ENCODE assay signal across 13 cellular contexts in genomic region chr20:10492065-10492464, GRCh38. TPM values are rescaled to one million over a fixed set of nuclear protein-coding genes. Genes with fewer than 3 reads are reported as not detected.
DNase-seq lines count a peak whose midpoint lies in the region; ATAC-seq and TF ChIP-seq lines count a peak whose summit lies in the region.
"Had no signal": no experiment of that assay in that cellular context is flagged by ENCODE, and none has a peak within 500 bp of the region (broad histone marks: within the 10 kb centered on the region; RNA-seq: fewer than 3 reads in every experiment).

No MANE protein-coding gene starts in this region.

- no peaks in the 10 kb centered on the region for H3K36me3 ChIP-seq in SK-N-SH (replicated peaks in 1 of 2; ENCODE audit: control insufficient read depth in 1 of 2, insufficient read depth in 2 of 2, low read length in 1 of 2)
- H3K36me3 ChIP-seq: SJSA1, stomach had no signal

- no peak for TF ChIP-seq RAD21 in SK-N-SH (IDR thresholded peaks at IDR 0.05; ENCODE audit: low read length)

- H3K9ac ChIP-seq in SK-N-SH, result no peak overlapping the region
- H3K9ac ChIP-seq: parathyroid adenoma had no signal

- POLR2A ChIA-PET in SK-N-SH (lab: Yijun Ruan, JAX), result no interaction called here

- no peaks in the 10 kb centered on the region; the same call in 1 of the 2 replicates for H3K79me2 ChIP-seq in SK-N-SH (ENCODE audit: insufficient read depth)
- H3K79me2 ChIP-seq: parathyroid adenoma had no signal

- WGBS in SK-N-SH (ENCODE audit: low lambda C conversion rate), result 72% methylated on average over 2 of the region's 2 CpGs

- DNase-seq in SK-N-SH (no peak), RPMI7951 (ENCODE audit: low read depth) (peak; percentile 55), fibroblast of gingiva (ENCODE audit: low read depth) (peak; percentile 31), renal cortical epithelial cell (ENCODE audit: low read depth) (peak; percentile 40), amygdala (lab: John Stamatoyannopoulos, UW) (no peak), left colon (no peak)
- DNase-seq in stimulated activated CD8-positive, alpha-beta memory T cell treated with anti-CD3 and anti-CD28 coated beads, Interleukin-4, amount 100 ng/mL, for 48 hours, result no peak
- DNase-seq: activated effector memory CD4-positive, alpha-beta T cell treated with anti-CD3 and anti-CD28 coated beads, Interleukin-2, amount 50 U/mL, for 16 hours; stomach had no signal

- H3K4me3 ChIP-seq in SK-N-SH (ENCODE audit: low read depth in 2 of 2, low read length in 1 of 2), result no peak overlapping the region
- H3K4me3 ChIP-seq: GM23338, SJSA1, stomach had no signal

- CTCF ChIA-PET in SK-N-SH (lab: Yijun Ruan, JAX), result no interaction called here

- no peaks in the 10 kb centered on the region for H3K9me2 ChIP-seq in SK-N-SH

- no peak overlapping the region for H2AFZ ChIP-seq in SK-N-SH (ENCODE audit: low read depth)
- H2AFZ ChIP-seq: GM23338, parathyroid adenoma had no signal

- H3K4me2 ChIP-seq in SK-N-SH, result no peak overlapping the region

- no peaks in the 10 kb centered on the region for H3K27me3 ChIP-seq in SK-N-SH (ENCODE audit: insufficient read depth)
- H3K27me3 ChIP-seq: SJSA1, stomach had no signal

- no peaks in the 10 kb centered on the region; a peak in 3 of 4 replicates for H3K4me1 ChIP-seq in SK-N-SH (ENCODE audit: control insufficient read depth in 1 of 2, insufficient read depth in 2 of 2, low read depth in 1 of 2, low read length in 1 of 2)
- H3K4me1 ChIP-seq: parathyroid adenoma, SJSA1 had no signal

- no peak for TF ChIP-seq EP300 in SK-N-SH (IDR thresholded peaks at IDR 0.05; ENCODE audit: borderline replicate concordance in 1 of 2, low read depth in 1 of 2, low read length in 1 of 2)

- TF ChIP-seq CTCF in SK-N-SH (IDR thresholded peaks at IDR 0.05), result no peak

- H3K9me3 ChIP-seq in SK-N-SH, result no peaks in the 10 kb centered on the region
- H3K9me3 ChIP-seq: SJSA1, stomach had no signal

- ATAC-seq in SK-N-SH treated with all-trans-retinoic acid at 6 μM for 48 hours (peak; percentile 41; the same call in 2 of the 3 replicates), left colon (no peak)
- ATAC-seq: GM23338 had no signal

- H3K27ac ChIP-seq in SK-N-SH (ENCODE audit: low read depth in 2 of 2, low read length in 1 of 2), result no peak overlapping the region
- H3K27ac ChIP-seq: parathyroid adenoma, SJSA1, stomach had no signal

- intact Hi-C loops in left colon (cut with DNase I, micrococcal nuclease), result no loop called here

- no peaks in the 10 kb centered on the region for H4K20me1 ChIP-seq in SK-N-SH (ENCODE audit: insufficient read depth)

- H3F3A ChIP-seq in SK-N-SH (replicated peaks; ENCODE audit: insufficient read depth), result no peaks in the 10 kb centered on the region

TF ChIP-seq in SK-N-SH treated with all-trans-retinoic acid at 6 μM for 48 hours, 23 proteins besides CTCF, POLR2A, EP300 and RAD21:
- TF ChIP-seq SNAI2 (CRISPR knock-in tag; IDR thresholded peaks at IDR 0.05), result no peak
- TF ChIP-seq ZFP3 (CRISPR knock-in tag; IDR thresholded peaks at IDR 0.05), result no peak
- TF ChIP-seq CREB5 (CRISPR knock-in tag; IDR thresholded peaks at IDR 0.05; ENCODE audit: low read depth), result no peak
- no peak for TF ChIP-seq OSR1 (CRISPR knock-in tag; IDR thresholded peaks at IDR 0.05)
- TF ChIP-seq TOX (CRISPR knock-in tag; IDR thresholded peaks at IDR 0.05; ENCODE audit: borderline replicate concordance), result no peak
- TF ChIP-seq ZFP30 (CRISPR knock-in tag; IDR thresholded peaks at IDR 0.05), result no peak
TF ChIP-seq in SK-N-SH treated with all-trans-retinoic acid at 6 μM for 48 hours: peak in this region for 0.

TF ChIP-seq in SK-N-SH, 30 proteins besides CTCF, POLR2A, EP300 and RAD21:
- TF ChIP-seq, protein P1, sequence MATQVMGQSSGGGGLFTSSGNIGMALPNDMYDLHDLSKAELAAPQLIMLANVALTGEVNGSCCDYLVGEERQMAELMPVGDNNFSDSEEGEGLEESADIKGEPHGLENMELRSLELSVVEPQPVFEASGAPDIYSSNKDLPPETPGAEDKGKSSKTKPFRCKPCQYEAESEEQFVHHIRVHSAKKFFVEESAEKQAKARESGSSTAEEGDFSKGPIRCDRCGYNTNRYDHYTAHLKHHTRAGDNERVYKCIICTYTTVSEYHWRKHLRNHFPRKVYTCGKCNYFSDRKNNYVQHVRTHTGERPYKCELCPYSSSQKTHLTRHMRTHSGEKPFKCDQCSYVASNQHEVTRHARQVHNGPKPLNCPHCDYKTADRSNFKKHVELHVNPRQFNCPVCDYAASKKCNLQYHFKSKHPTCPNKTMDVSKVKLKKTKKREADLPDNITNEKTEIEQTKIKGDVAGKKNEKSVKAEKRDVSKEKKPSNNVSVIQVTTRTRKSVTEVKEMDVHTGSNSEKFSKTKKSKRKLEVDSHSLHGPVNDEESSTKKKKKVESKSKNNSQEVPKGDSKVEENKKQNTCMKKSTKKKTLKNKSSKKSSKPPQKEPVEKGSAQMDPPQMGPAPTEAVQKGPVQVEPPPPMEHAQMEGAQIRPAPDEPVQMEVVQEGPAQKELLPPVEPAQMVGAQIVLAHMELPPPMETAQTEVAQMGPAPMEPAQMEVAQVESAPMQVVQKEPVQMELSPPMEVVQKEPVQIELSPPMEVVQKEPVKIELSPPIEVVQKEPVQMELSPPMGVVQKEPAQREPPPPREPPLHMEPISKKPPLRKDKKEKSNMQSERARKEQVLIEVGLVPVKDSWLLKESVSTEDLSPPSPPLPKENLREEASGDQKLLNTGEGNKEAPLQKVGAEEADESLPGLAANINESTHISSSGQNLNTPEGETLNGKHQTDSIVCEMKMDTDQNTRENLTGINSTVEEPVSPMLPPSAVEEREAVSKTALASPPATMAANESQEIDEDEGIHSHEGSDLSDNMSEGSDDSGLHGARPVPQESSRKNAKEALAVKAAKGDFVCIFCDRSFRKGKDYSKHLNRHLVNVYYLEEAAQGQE (IDR thresholded peaks at IDR 0.05; ENCODE audit: low read depth, low read length), result no peak
- TF ChIP-seq MEF2A (IDR thresholded peaks at IDR 0.05; ENCODE audit: borderline replicate concordance, low read depth), result no peak
- no peak for TF ChIP-seq ELF1 (IDR thresholded peaks at IDR 0.05)
- TF ChIP-seq YY1 (IDR thresholded peaks at IDR 0.05; ENCODE audit: low read depth), result no peak
- no peak for TF ChIP-seq MXI1 (IDR thresholded peaks at IDR 0.05; ENCODE audit: low read depth, low read length)
- TF ChIP-seq TAF1 (IDR thresholded peaks at IDR 0.05; ENCODE audit: borderline replicate concordance, low read depth, low read length), result no peak
- no peak for TF ChIP-seq RXRA (IDR thresholded peaks at IDR 0.05; ENCODE audit: borderline replicate concordance, low read depth)
- TF ChIP-seq, protein P2, sequence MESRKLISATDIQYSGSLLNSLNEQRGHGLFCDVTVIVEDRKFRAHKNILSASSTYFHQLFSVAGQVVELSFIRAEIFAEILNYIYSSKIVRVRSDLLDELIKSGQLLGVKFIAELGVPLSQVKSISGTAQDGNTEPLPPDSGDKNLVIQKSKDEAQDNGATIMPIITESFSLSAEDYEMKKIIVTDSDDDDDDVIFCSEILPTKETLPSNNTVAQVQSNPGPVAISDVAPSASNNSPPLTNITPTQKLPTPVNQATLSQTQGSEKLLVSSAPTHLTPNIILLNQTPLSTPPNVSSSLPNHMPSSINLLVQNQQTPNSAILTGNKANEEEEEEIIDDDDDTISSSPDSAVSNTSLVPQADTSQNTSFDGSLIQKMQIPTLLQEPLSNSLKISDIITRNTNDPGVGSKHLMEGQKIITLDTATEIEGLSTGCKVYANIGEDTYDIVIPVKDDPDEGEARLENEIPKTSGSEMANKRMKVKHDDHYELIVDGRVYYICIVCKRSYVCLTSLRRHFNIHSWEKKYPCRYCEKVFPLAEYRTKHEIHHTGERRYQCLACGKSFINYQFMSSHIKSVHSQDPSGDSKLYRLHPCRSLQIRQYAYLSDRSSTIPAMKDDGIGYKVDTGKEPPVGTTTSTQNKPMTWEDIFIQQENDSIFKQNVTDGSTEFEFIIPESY (IDR thresholded peaks at IDR 0.05; ENCODE audit: borderline replicate concordance, low read depth), result no peak

RNA-seq across cellular contexts. Expression of gene SLX4IP, which starts 57.0 kb away (rescaled TPM):
- polyA plus RNA-seq in SK-N-SH (2012; rRNA removed), result 1.3 and 1.6 TPM in 2 replicates
- polyA plus RNA-seq in SK-N-SH (2012; cell fraction: cytosol; rRNA removed), result 0.85 and 0.97 TPM in 2 replicates
- polyA plus RNA-seq in SK-N-SH (2012; cell fraction: nucleus; rRNA removed), result 4.2 and 5.6 TPM in 2 replicates
- total RNA-seq in RPMI7951 (2014; rRNA removed; shearing (Covaris generic)), result 3.7 and 4.7 TPM in 2 replicates
- 2.8 and 7.1 TPM in 2 replicates for total RNA-seq in renal cortical epithelial cell
- total RNA-seq in left colon, result 1 to 10 TPM; 6.4 to 7.7 TPM

RNA-seq across cellular contexts. Expression of gene MKKS, which starts 58.0 kb away (rescaled TPM):
- 10.1 and 13.3 TPM in 2 replicates for polyA plus RNA-seq in SK-N-SH (2012; rRNA removed)
- polyA plus RNA-seq in SK-N-SH (2012; cell fraction: cytosol; rRNA removed), result 13.4 and 16.0 TPM in 2 replicates
- 4.6 and 8.3 TPM in 2 replicates for polyA plus RNA-seq in SK-N-SH (2012; cell fraction: nucleus; rRNA removed)
- 22.2 and 29.7 TPM in 2 replicates for total RNA-seq in RPMI7951 (2014; rRNA removed; shearing (Covaris generic))
- total RNA-seq in renal cortical epithelial cell (7.6 and 25.4 TPM in 2 replicates), left colon (10 to 100 TPM; 26.4 to 26.7 TPM)

Comparison
In these comparisons a context has a peak if more than half of its experiments do, and no peak if none do; other contexts are left out.
1. DNase-seq: peak in RPMI7951 (single experiment), fibroblast of gingiva (single experiment) and renal cortical epithelial cell (single experiment); none in SK-N-SH (single experiment), amygdala (0 of 56), stimulated activated CD8-positive, alpha-beta memory T cell treated with anti-CD3 and anti-CD28 coated beads, Interleukin-4, amount 100 ng/mL, for 48 hours (single experiment) and left colon (0 of 2).